22 cellular contexts compared by ENCODE assay signal in genomic region chr5:55276771-55277170, GRCh38. TPM values are rescaled to one million over a fixed set of nuclear protein-coding genes. Genes with fewer than 3 reads are reported as not detected.
A peak's percentile ranks its signal among the peaks of the same experiment; 100 is the strongest.
DNase-seq lines count a peak whose midpoint lies in the region; ATAC-seq, FAIRE-seq and TF ChIP-seq lines count a peak whose summit lies in the region.
"Had no signal": no experiment of that assay in that cellular context is flagged by ENCODE, and none has a peak within 500 bp of the region (broad histone marks: within the 10 kb centered on the region; RNA-seq: fewer than 3 reads in every experiment).

No MANE protein-coding gene starts in this region.

- H3K4me3 ChIP-seq in astrocyte (ENCODE audit: insufficient read depth, low read depth, low read length) (no peak overlapping the region), SK-N-SH (ENCODE audit: low read depth in 2 of 2, low read length in 1 of 2) (no peak overlapping the region)
- H3K4me3 ChIP-seq: lower lobe of right lung had no signal

- ATAC-seq in foreskin keratinocyte (peak; percentile 64), HG03469 (IDR thresholded peaks at IDR 0.05; ENCODE audit: unreplicated experiment) (no peak)
- ATAC-seq: lower lobe of right lung; naive thymus-derived CD4-positive, alpha-beta T cell; T-cell had no signal

- H3K27me3 Mint-ChIP-seq in HFFc6 (ENCODE audit: insufficient read depth) (no peaks in the 10 kb centered on the region), astrocyte (ENCODE audit: low read depth, unreplicated experiment) (no peaks in the 10 kb centered on the region), chondrocyte (ENCODE audit: low read depth) (no peaks in the 10 kb centered on the region)
- H3K27me3 Mint-ChIP-seq: activated naive CD8-positive, alpha-beta T cell; activated T-cell treated with anti-CD3 and anti-CD28 coated beads, Interleukin-2, amount 50 U/mL, for 24 hours; naive thymus-derived CD4-positive, alpha-beta T cell; progenitor cell of endocrine pancreas; T-cell had no signal

- H3K4me2 ChIP-seq in astrocyte (ENCODE audit: low read length) (no peak overlapping the region), SK-N-SH (no peak overlapping the region)

- no peak for TF ChIP-seq RAD21 in SK-N-SH (IDR thresholded peaks at IDR 0.05; ENCODE audit: low read length)

- no peak for TF ChIP-seq EP300 in SK-N-SH (IDR thresholded peaks at IDR 0.05; ENCODE audit: borderline replicate concordance in 1 of 2, low read depth in 1 of 2, low read length in 1 of 2)

- peaks cover 8% of the 10 kb centered on the region for H3F3A ChIP-seq in SK-N-SH (replicated peaks; ENCODE audit: insufficient read depth)

- H3K27ac Mint-ChIP-seq in HFFc6, result peak overlapping the region; percentile 76
- H3K27ac Mint-ChIP-seq in astrocyte (ENCODE audit: unreplicated experiment), result no peak overlapping the region
- H3K27ac Mint-ChIP-seq in chondrocyte (ENCODE audit: unreplicated experiment), result no peak overlapping the region
- H3K27ac Mint-ChIP-seq: activated naive CD8-positive, alpha-beta T cell; activated T-cell treated with anti-CD3 and anti-CD28 coated beads, Interleukin-2, amount 50 U/mL, for 24 hours; H9; naive thymus-derived CD4-positive, alpha-beta T cell; progenitor cell of endocrine pancreas; T-cell had no signal

- H3K4me3 Mint-ChIP-seq in HFFc6 (no peak overlapping the region), astrocyte (ENCODE audit: unreplicated experiment) (no peak overlapping the region), chondrocyte (ENCODE audit: unreplicated experiment) (no peak overlapping the region)
- H3K4me3 Mint-ChIP-seq: activated naive CD8-positive, alpha-beta T cell; activated T-cell treated with anti-CD3 and anti-CD28 coated beads, Interleukin-2, amount 50 U/mL, for 24 hours; H9; naive thymus-derived CD4-positive, alpha-beta T cell; T-cell had no signal

- H3K9me3 Mint-ChIP-seq in HFFc6 (no peaks in the 10 kb centered on the region), astrocyte (ENCODE audit: unreplicated experiment) (no peaks in the 10 kb centered on the region), chondrocyte (ENCODE audit: low read depth) (no peaks in the 10 kb centered on the region)
- H3K9me3 Mint-ChIP-seq: activated T-cell treated with anti-CD3 and anti-CD28 coated beads, Interleukin-2, amount 50 U/mL, for 24 hours; H9; naive thymus-derived CD4-positive, alpha-beta T cell; T-cell had no signal

- H3K36me3 ChIP-seq in astrocyte (ENCODE audit: insufficient read depth, low read length) (peaks cover 59% of the 10 kb centered on the region), SK-N-SH (replicated peaks in 1 of 2; ENCODE audit: control insufficient read depth in 1 of 2, insufficient read depth in 2 of 2, low read length in 1 of 2) (peaks cover 58 to 72% of the 10 kb centered on the region in 2 experiments)

- H3K36me3 Mint-ChIP-seq in HFFc6 (ENCODE audit: low read depth), result peaks cover 61% of the 10 kb centered on the region
- peaks cover 12% of the 10 kb centered on the region for H3K36me3 Mint-ChIP-seq in astrocyte (ENCODE audit: low read depth, unreplicated experiment)
- peaks cover 28% of the 10 kb centered on the region for H3K36me3 Mint-ChIP-seq in chondrocyte (ENCODE audit: low read depth)

- no peak overlapping the region for H3K27ac ChIP-seq in astrocyte (ENCODE audit: low read depth, low read length)
- no peak overlapping the region for H3K27ac ChIP-seq in foreskin keratinocyte
- H3K27ac ChIP-seq in SK-N-SH (ENCODE audit: low read depth in 2 of 2, low read length in 1 of 2), result no peak overlapping the region
- H3K27ac ChIP-seq: C4-2B, lower lobe of right lung had no signal

- H2AFZ ChIP-seq in astrocyte (ENCODE audit: low read depth, low read length) (no peak overlapping the region), SK-N-SH (ENCODE audit: low read depth) (no peak overlapping the region)

- no peak for FAIRE-seq in astrocyte (lab: Jason Lieb, UNC)

- no peaks in the 10 kb centered on the region for H3K9me2 ChIP-seq in SK-N-SH

- CTCF ChIA-PET in SK-N-SH (lab: Yijun Ruan, JAX), result no interaction called here

- no peaks in the 10 kb centered on the region for H3K79me2 ChIP-seq in astrocyte (ENCODE audit: insufficient read depth, low read length)
- H3K79me2 ChIP-seq in SK-N-SH (ENCODE audit: insufficient read depth), result no peaks in the 10 kb centered on the region

- H4K20me1 ChIP-seq in astrocyte (ENCODE audit: insufficient read depth, low read length), result peaks cover 3% of the 10 kb centered on the region
- H4K20me1 ChIP-seq in SK-N-SH (ENCODE audit: insufficient read depth), result no peaks in the 10 kb centered on the region

- WGBS in SK-N-SH (ENCODE audit: low lambda C conversion rate), result 87% methylated on average over 1 of the region's 1 CpG

- POLR2A ChIA-PET in SK-N-SH (lab: Yijun Ruan, JAX), result no interaction called here

- H3K4me1 ChIP-seq in astrocyte (ENCODE audit: insufficient read depth, low read length) (peaks cover 12% of the 10 kb centered on the region), foreskin keratinocyte (no peaks in the 10 kb centered on the region), SK-N-SH (ENCODE audit: control insufficient read depth in 1 of 2, insufficient read depth in 2 of 2, low read depth in 1 of 2, low read length in 1 of 2) (no peaks in the 10 kb centered on the region)
- H3K4me1 ChIP-seq: lower lobe of right lung had no signal

- peaks cover 47% of the 10 kb centered on the region for H3K4me1 Mint-ChIP-seq in HFFc6 (ENCODE audit: low read depth)
- peaks cover 17% of the 10 kb centered on the region for H3K4me1 Mint-ChIP-seq in astrocyte (ENCODE audit: low read depth, unreplicated experiment)
- peaks cover 12% of the 10 kb centered on the region for H3K4me1 Mint-ChIP-seq in chondrocyte (ENCODE audit: low read depth)
- H3K4me1 Mint-ChIP-seq: H9; naive thymus-derived CD4-positive, alpha-beta T cell; T-cell had no signal

- no peaks in the 10 kb centered on the region for H3K27me3 ChIP-seq in astrocyte (ENCODE audit: insufficient read depth, low read length)
- no peaks in the 10 kb centered on the region for H3K27me3 ChIP-seq in foreskin keratinocyte
- no peaks in the 10 kb centered on the region for H3K27me3 ChIP-seq in SK-N-SH (ENCODE audit: insufficient read depth)

- no peaks in the 10 kb centered on the region for H3K9me3 ChIP-seq in astrocyte (ENCODE audit: insufficient read depth, low read depth, low read length)
- H3K9me3 ChIP-seq in SK-N-SH, result no peaks in the 10 kb centered on the region
- H3K9me3 ChIP-seq: lower lobe of right lung had no signal

- H3K9ac ChIP-seq in astrocyte (ENCODE audit: low read length) (no peak overlapping the region), SK-N-SH (no peak overlapping the region)

- DNase-seq in HFFc6, result peak; percentile 85
- peak; percentile 18 for DNase-seq in astrocyte (ENCODE audit: low read depth)
- DNase-seq in foreskin keratinocyte, result peak; percentile 22 to 66
- DNase-seq in NCI-H1105 treated with DMSO at 0.1 percent for 48 hours (lab: John Stamatoyannopoulos, UW), result no peak
- DNase-seq in chondrocyte (ENCODE audit: low spot score), result no peak
- no peak for DNase-seq in SK-N-SH
- DNase-seq: activated CD4-positive, alpha-beta T cell treated with anti-CD3 and anti-CD28 coated beads, Interleukin-2, amount 50 U/mL, for 4 hours; activated T-cell treated with anti-CD3 and anti-CD28 coated beads, Interleukin-2, amount 50 U/mL, for 24 hours; caudate nucleus; DMS153; effector CD4-positive, alpha-beta T cell; H9; lower lobe of right lung; naive thymus-derived CD4-positive, alpha-beta T cell; NCI-H1417; NCI-H2171; RPMI8226; T-cell had no signal

- TF ChIP-seq CTCF in HFFc6 (IDR thresholded peaks at IDR 0.05) (no peak), astrocyte (IDR thresholded peaks at IDR 0.05; ENCODE audit: insufficient read depth, low read depth, low read length) (no peak), foreskin keratinocyte (conservative IDR thresholded peaks at IDR 0.05) (no peak), chondrocyte (IDR thresholded peaks at IDR 0.05) (no peak), SK-N-SH (IDR thresholded peaks at IDR 0.05) (no peak)

TF ChIP-seq in SK-N-SH, 30 proteins besides CTCF, POLR2A, EP300 and RAD21 (continues in another document):
- TF ChIP-seq MXI1 (IDR thresholded peaks at IDR 0.05; ENCODE audit: low read depth, low read length), result no peak
- no peak for TF ChIP-seq SMC3 (IDR thresholded peaks at IDR 0.05; ENCODE audit: low read depth, low read length)
- TF ChIP-seq RCOR1 (IDR thresholded peaks at IDR 0.05; ENCODE audit: low read length), result no peak

RNA-seq across cellular contexts. Expression of gene DHX29, which starts 30.7 kb away (rescaled TPM):
- total RNA-seq in HFFc6 (2021; fragmentation: NEBNext Ultra II Directional; extraction: Animal tissue kit (Norgen Biotek cat#: 25700)), result 10 to 100 TPM; 35.7 to 45.8 (median 41.7) TPM
- total RNA-seq in astrocyte (27.0 and 28.8 TPM in 2 replicates), foreskin keratinocyte (35.0 and 37.5 TPM in 2 replicates), chondrocyte (22.2 to 32.2 TPM (median 23.0 TPM) in 3 replicates)
- polyA plus RNA-seq in foreskin keratinocyte (10.2 and 12.6 TPM in 2 replicates), SK-N-SH (2012; rRNA removed) (2.1 and 2.2 TPM in 2 replicates)
- polyA plus RNA-seq in SK-N-SH (2012; cell fraction: cytosol; rRNA removed), result 3.4 and 4.9 TPM in 2 replicates
- 2.5 and 4.5 TPM in 2 replicates for polyA plus RNA-seq in SK-N-SH (2012; cell fraction: nucleus; rRNA removed)

RNA-seq across cellular contexts. Expression of gene MTREX, which starts 31.0 kb away (rescaled TPM):
- total RNA-seq in HFFc6 (2021; fragmentation: NEBNext Ultra II Directional; extraction: Animal tissue kit (Norgen Biotek cat#: 25700)), result 10 to 100 TPM; 65.1 to 78.2 (median 70.1) TPM
- total RNA-seq in astrocyte, result 68.1 and 68.7 TPM in 2 replicates
- total RNA-seq in foreskin keratinocyte, result 60.9 and 65.5 TPM in 2 replicates
- polyA plus RNA-seq in foreskin keratinocyte, result 25.1 and 31.6 TPM in 2 replicates
- 44.1 to 63.3 TPM (median 45.3 TPM) in 3 replicates for total RNA-seq in chondrocyte
- polyA plus RNA-seq in SK-N-SH (2012; rRNA removed), result 11.2 and 12.1 TPM in 2 replicates
- polyA plus RNA-seq in SK-N-SH (2012; cell fraction: cytosol; rRNA removed), result 14.9 and 22.6 TPM in 2 replicates
- polyA plus RNA-seq in SK-N-SH (2012; cell fraction: nucleus; rRNA removed), result 7.3 and 17.5 TPM in 2 replicates

RNA-seq across cellular contexts. Expression of gene CCNO, which starts 43.4 kb away (rescaled TPM):
- under 1 TPM in 4 of 6 experiments, not detected in 2; 0.11 to 0.25 (median 0.13) TPM for total RNA-seq in HFFc6 (2021; fragmentation: NEBNext Ultra II Directional; extraction: Animal tissue kit (Norgen Biotek cat#: 25700))
- total RNA-seq in astrocyte, result 0.19 and 0.43 TPM in 2 replicates
- 0.42 and 1.9 TPM in 2 replicates for total RNA-seq in foreskin keratinocyte
- polyA plus RNA-seq in foreskin keratinocyte, result 0.93 and 2.9 TPM in 2 replicates
- total RNA-seq in chondrocyte, result 1.7 to 2.0 TPM in 2 of 3 replicates, not detected in the other
- polyA plus RNA-seq in SK-N-SH (2012; rRNA removed), result not detected in 2 replicates
- polyA plus RNA-seq in SK-N-SH (2012; cell fraction: cytosol; rRNA removed), result 0.03 TPM in 1 of 2 replicates, not detected in the other
- polyA plus RNA-seq in SK-N-SH (2012; cell fraction: nucleus; rRNA removed), result not detected in 2 replicates
- total RNA-seq: naive thymus-derived CD4-positive, alpha-beta T cell had no signal
- polyA plus RNA-seq: naive thymus-derived CD4-positive, alpha-beta T cell had no signal

RNA-seq across cellular contexts. Expression of gene MCIDAS, which starts 49.7 kb away (rescaled TPM):
- total RNA-seq in HFFc6 (2021; fragmentation: NEBNext Ultra II Directional; extraction: Animal tissue kit (Norgen Biotek cat#: 25700)), result not detected
- total RNA-seq in astrocyte, result not detected in 2 replicates
- total RNA-seq in foreskin keratinocyte, result 0.10 TPM in 1 of 2 replicates, not detected in the other
- 0.02 TPM in 1 of 2 replicates, not detected in the other for polyA plus RNA-seq in foreskin keratinocyte
- 0.15 TPM in 1 of 3 replicates, not detected in the others for total RNA-seq in chondrocyte
- polyA plus RNA-seq in SK-N-SH (2012; rRNA removed), result not detected in 2 replicates
- polyA plus RNA-seq in SK-N-SH (2012; cell fraction: cytosol; rRNA removed), result not detected in 2 replicates
- not detected in 2 replicates for polyA plus RNA-seq in SK-N-SH (2012; cell fraction: nucleus; rRNA removed)
- total RNA-seq: naive thymus-derived CD4-positive, alpha-beta T cell; progenitor cell of endocrine pancreas; T-cell had no signal
- polyA plus RNA-seq: naive thymus-derived CD4-positive, alpha-beta T cell had no signal

Comparison
In these comparisons a context has a peak if more than half of its experiments do, and no peak if none do; other contexts are left out.
1. DNase-seq: peak in HFFc6 (single experiment), astrocyte (single experiment) and foreskin keratinocyte (2 of 2); none in NCI-H1105 treated with DMSO at 0.1 percent for 48 hours (single experiment), chondrocyte (single experiment) and SK-N-SH (single experiment).